ENCODE assay signal across 14 cellular contexts in genomic region chrX:23334871-23335599, GRCh38. TPM values are rescaled to one million over a fixed set of nuclear protein-coding genes. Genes with fewer than 3 reads are reported as not detected.
DNase-seq lines count a peak whose midpoint lies in the region; ATAC-seq, FAIRE-seq and TF ChIP-seq lines count a peak whose summit lies in the region.
"Had no signal": no experiment of that assay in that cellular context is flagged by ENCODE, and none has a peak within 500 bp of the region (broad histone marks: within the 10 kb centered on the region; RNA-seq: fewer than 3 reads in every experiment).

No MANE protein-coding gene starts in this region.

- H3K4me3 ChIP-seq in KMS-11 (IDR thresholded peaks at IDR 0.05; ENCODE audit: insufficient read depth, low read depth, low read length) (no peak overlapping the region), gastroesophageal sphincter (peak overlapping the region; percentile 47 to 57), gastrocnemius medialis (peak overlapping the region; percentile 17 to 40 (median 27))

- H3K4me1 ChIP-seq in KMS-11 (ENCODE audit: low read depth, poor library complexity, severe bottlenecking) (no peaks in the 10 kb centered on the region), gastroesophageal sphincter (peaks cover 0 to 29% (median 0%) of the 10 kb centered on the region in 3 donors), gastrocnemius medialis (peaks cover 0 to 10% of the 10 kb centered on the region in 2 donors)
- H3K4me1 ChIP-seq: thyroid gland had no signal

- no peaks in the 10 kb centered on the region for H3K27me3 ChIP-seq in KMS-11 (ENCODE audit: insufficient read depth, low read depth)
- H3K27me3 ChIP-seq in gastroesophageal sphincter: peaks cover 25% of the 10 kb centered on the region
- H3K27me3 ChIP-seq in gastrocnemius medialis: peaks cover 5 to 58% (median 46%) of the 10 kb centered on the region in 3 donors
- H3K27me3 ChIP-seq: thyroid gland had no signal

- H3K36me3 ChIP-seq in KMS-11 (ENCODE audit: insufficient read depth) (no peaks in the 10 kb centered on the region), gastroesophageal sphincter (no peaks in the 10 kb centered on the region), gastrocnemius medialis (no peaks in the 10 kb centered on the region)
- H3K36me3 ChIP-seq: thyroid gland had no signal

- H4K20me1 ChIP-seq in KMS-11 (ENCODE audit: insufficient read depth): no peaks in the 10 kb centered on the region

- no peak for TF ChIP-seq CTCF in KMS-11 (conservative IDR thresholded peaks at IDR 0.05; ENCODE audit: low read depth, low read length)
- no peak for TF ChIP-seq CTCF in gastroesophageal sphincter (IDR thresholded peaks at IDR 0.05)
- TF ChIP-seq CTCF in gastrocnemius medialis (IDR thresholded peaks at IDR 0.05 in 4 of 5, conservative IDR thresholded peaks at IDR 0.05 in 1 of 5): no peak

- TF ChIP-seq POLR2A in gastroesophageal sphincter (IDR thresholded peaks at IDR 0.05) (no peak), gastrocnemius medialis (IDR thresholded peaks at IDR 0.05) (no peak), GM12892 (IDR thresholded peaks at IDR 0.05; ENCODE audit: low read depth, low read length) (no peak)

- H2AFZ ChIP-seq in KMS-11 (ENCODE audit: low read depth): peak overlapping the region; percentile 34; the same call in 1 of the 2 replicates

- intact Hi-C loops in gastrocnemius medialis (cut with DNase I; ENCODE audit: low total_unique reads): no loop called here

- in situ Hi-C loops in gastrocnemius medialis (cut with MboI; ENCODE audit: low sequenced_read_pairs in 4 of 4): no loop called here

- H3K27ac ChIP-seq in KMS-11 (no peak overlapping the region), gastroesophageal sphincter (peak overlapping the region in 3 of 4 donors; percentile 4 to 67 (median 31)), gastrocnemius medialis (no peak overlapping the region)
- H3K27ac ChIP-seq: thyroid gland had no signal

- peak; percentile 34 for DNase-seq in NCI-H1105 treated with DMSO at 0.1 percent for 48 hours (lab: John Stamatoyannopoulos, UW)
- no peak for DNase-seq in NCI-H1105 (lab: John Stamatoyannopoulos, UW)
- no peak for DNase-seq in gastrocnemius medialis
- DNase-seq in SIG-M5 treated with dmso at 0.1 percent for 504 hours (lab: John Stamatoyannopoulos, UW; ENCODE audit: unreplicated experiment): no peak
- DNase-seq in GM12892 (ENCODE audit: insufficient read length): no peak
- DNase-seq in NCI-H1436 treated with DMSO at 0.1 percent for 48 hours (lab: John Stamatoyannopoulos, UW): no peak
- DNase-seq: ACHN; activated CD8-positive, alpha-beta memory T cell treated with anti-CD3 and anti-CD28 coated beads, Interleukin-2, amount 50 U/mL, for 4 hours; NCI-H526 treated with DMSO at 0.1 percent for 48 hours had no signal

- no peak for TF ChIP-seq EP300 in gastroesophageal sphincter (IDR thresholded peaks at IDR 0.05)

- WGBS in gastroesophageal sphincter (ENCODE audit: low coverage in 1 of 2), 2 donors: no CpG with 5 or more reads among the region's 61 CpGs

- H3K9ac ChIP-seq in KMS-11: no peak overlapping the region

- no peak overlapping the region for H3K4me2 ChIP-seq in KMS-11

- no peaks in the 10 kb centered on the region for H3K79me2 ChIP-seq in KMS-11 (ENCODE audit: insufficient read depth, low read depth)

- ATAC-seq in gastroesophageal sphincter (peak; percentile 35), gastrocnemius medialis (no peak)

- H3K9me3 ChIP-seq in gastroesophageal sphincter (no peaks in the 10 kb centered on the region), gastrocnemius medialis (no peaks in the 10 kb centered on the region)
- H3K9me3 ChIP-seq: thyroid gland had no signal

- no peak for FAIRE-seq in GM12892 (lab: Jason Lieb, UNC)

RNA-seq across cellular contexts. Expression of gene PTCHD1, which starts 0.4 kb away (rescaled TPM):
- total RNA-seq in gastroesophageal sphincter (10 to 100 TPM in 1 of 4 donors, 1 to 10 TPM in 3; 7.8 to 24.8 (median 9.6) TPM), gastrocnemius medialis (under 1 TPM; 0.05 to 0.51 (median 0.11) TPM)
- polyA plus RNA-seq in GM12892 (2012; ENCODE audit: missing spikeins): not detected
- total RNA-seq: fibroblast of lung, pulmonary artery endothelial cell had no signal

Comparison
In these comparisons a context has a peak if more than half of its experiments do, and no peak if none do; other contexts are left out.
1. H3K27ac ChIP-seq: peak in gastroesophageal sphincter (3 of 4); none in KMS-11 (single experiment) and gastrocnemius medialis (0 of 4).
2. RNA of gene PTCHD1, which starts 0.4 kb away (total RNA-seq): 7.8 to 24.8 TPM in gastroesophageal sphincter; 0.05 to 0.51 TPM in gastrocnemius medialis; every median in the first group is over 4 times any median in the second.